In the genomic region with DNA sequence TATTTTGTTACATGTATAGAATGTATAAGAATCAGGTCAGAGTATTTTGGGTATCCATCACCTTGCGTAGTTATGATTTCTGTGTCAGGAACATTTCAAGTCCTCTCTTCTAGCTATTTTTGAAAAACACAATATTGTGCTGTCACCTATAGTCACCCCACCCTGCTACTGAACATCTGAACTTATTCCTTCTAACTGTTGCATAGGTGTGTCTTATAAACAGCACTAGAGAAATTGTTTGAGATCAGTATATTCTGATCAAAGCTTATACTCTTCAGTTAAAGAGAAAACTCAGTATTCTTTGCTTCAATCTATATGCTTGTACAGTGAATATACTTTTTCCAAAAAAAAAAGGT, we compare ENCODE assay signal across 17 cellular contexts.
DNase-seq lines count a peak whose midpoint lies in the region; ATAC-seq, FAIRE-seq and TF ChIP-seq lines count a peak whose summit lies in the region.
"Had no signal": no experiment of that assay in that cellular context is flagged by ENCODE, and none has a peak within 500 bp of the region (broad histone marks: within the 10 kb centered on the region; RNA-seq: fewer than 3 reads in every experiment).

No MANE protein-coding gene starts in this region.

- H3K4me1 ChIP-seq in hepatocyte (ENCODE audit: insufficient read depth): no peaks in the 10 kb centered on the region
- H3K4me1 ChIP-seq in kidney (ENCODE audit: control insufficient read depth in 1 of 2, insufficient read depth in 1 of 2, low read depth in 1 of 2, low read length in 2 of 2): peaks cover 0 to 5% of the 10 kb centered on the region in 2 donors

- H4K20me1 ChIP-seq in hepatocyte (ENCODE audit: insufficient read depth, poor library complexity, severe bottlenecking): no peaks in the 10 kb centered on the region

- TF ChIP-seq CTCF in hepatocyte (IDR thresholded peaks at IDR 0.05; ENCODE audit: poor library complexity): no peak
- no peak for TF ChIP-seq CTCF in kidney (IDR thresholded peaks at IDR 0.05; ENCODE audit: borderline replicate concordance, extremely low read depth, insufficient read depth)

- no peaks in the 10 kb centered on the region for H3K27me3 Mint-ChIP-seq in activated T-cell treated with anti-CD3 and anti-CD28 coated beads, Interleukin-2, amount 50 U/mL, for 72 hours (ENCODE audit: low read depth)
- no peaks in the 10 kb centered on the region for H3K27me3 Mint-ChIP-seq in stimulated activated naive CD8-positive, alpha-beta T cell treated with anti-CD3 and anti-CD28 coated beads, Interleukin-15, amount 100 ng/mL, for 72 hours

- no peak overlapping the region for H2AFZ ChIP-seq in hepatocyte

- intact Hi-C loops in kidney (cut with DNase I): no loop called here

- peak; percentile 15 to 24 for ATAC-seq in activated T-cell treated with anti-CD3 and anti-CD28 coated beads, Interleukin-2, amount 50 U/mL, for 72 hours (replicated peaks in 1 of 2)
- no peak for ATAC-seq in SK-N-SH treated with all-trans-retinoic acid at 6 μM for 48 hours
- ATAC-seq in stimulated activated naive CD8-positive, alpha-beta T cell treated with anti-CD3 and anti-CD28 coated beads, Interleukin-15, amount 100 ng/mL, for 72 hours: peak; percentile 42
- no peak for ATAC-seq in GM18520 (IDR thresholded peaks at IDR 0.05; ENCODE audit: unreplicated experiment)
- ATAC-seq: lower lobe of right lung had no signal

- FAIRE-seq in kidney (lab: Jason Lieb, UNC): no peak

- no peaks in the 10 kb centered on the region for H3K9me2 ChIP-seq in hepatocyte (replicated peaks; ENCODE audit: insufficient read depth)

- peak overlapping the region; percentile 19 for H3K27ac ChIP-seq in hepatocyte
- no peak overlapping the region for H3K27ac ChIP-seq in kidney (ENCODE audit: low read depth in 2 of 2, low read length in 2 of 2)
- H3K27ac ChIP-seq: lower lobe of right lung had no signal

- H3K4me3 Mint-ChIP-seq in activated T-cell treated with anti-CD3 and anti-CD28 coated beads, Interleukin-2, amount 50 U/mL, for 72 hours: peak overlapping the region in 1 of 2 donors; percentile 35
- peak overlapping the region in 1 of 2 donors; percentile 38 for H3K4me3 Mint-ChIP-seq in stimulated activated naive CD8-positive, alpha-beta T cell treated with anti-CD3 and anti-CD28 coated beads, Interleukin-15, amount 100 ng/mL, for 72 hours

- peaks cover 7 to 13% of the 10 kb centered on the region in 2 donors for H3K36me3 Mint-ChIP-seq in activated T-cell treated with anti-CD3 and anti-CD28 coated beads, Interleukin-2, amount 50 U/mL, for 72 hours (ENCODE audit: insufficient read depth in 2 of 2)

- no peak overlapping the region for H3K4me2 ChIP-seq in hepatocyte

- no peak overlapping the region for H3K27ac Mint-ChIP-seq in activated T-cell treated with anti-CD3 and anti-CD28 coated beads, Interleukin-2, amount 50 U/mL, for 72 hours
- peak overlapping the region in 1 of 2 donors; percentile 26 for H3K27ac Mint-ChIP-seq in stimulated activated naive CD8-positive, alpha-beta T cell treated with anti-CD3 and anti-CD28 coated beads, Interleukin-15, amount 100 ng/mL, for 72 hours

- WGBS in hepatocyte (ENCODE audit: low lambda C conversion rate, missing lambda C conversion rate): 95% methylated on average over 1 of the region's 1 CpG

- H3K4me1 Mint-ChIP-seq in activated T-cell treated with anti-CD3 and anti-CD28 coated beads, Interleukin-2, amount 50 U/mL, for 72 hours (ENCODE audit: low read depth): peaks cover 50% of the 10 kb centered on the region
- H3K4me1 Mint-ChIP-seq in stimulated activated naive CD8-positive, alpha-beta T cell treated with anti-CD3 and anti-CD28 coated beads, Interleukin-15, amount 100 ng/mL, for 72 hours: peaks cover 49% of the 10 kb centered on the region

- H3K4me3 ChIP-seq in hepatocyte: no peak overlapping the region
- no peak overlapping the region for H3K4me3 ChIP-seq in kidney (ENCODE audit: low read length in 2 of 2)
- H3K4me3 ChIP-seq: dorsolateral prefrontal cortex, lower lobe of right lung, skin epidermis had no signal

- no peaks in the 10 kb centered on the region for H3K9me3 ChIP-seq in hepatocyte (ENCODE audit: low read depth)
- H3K9me3 ChIP-seq in kidney (ENCODE audit: control insufficient read depth in 1 of 2, low read length in 2 of 2): peaks cover 0 to 4% of the 10 kb centered on the region in 2 donors

- no peak overlapping the region for H3K9ac ChIP-seq in kidney (ENCODE audit: low read length in 2 of 2)

- H3K79me2 ChIP-seq in hepatocyte: peaks cover 73% of the 10 kb centered on the region

- no peaks in the 10 kb centered on the region for H3K27me3 ChIP-seq in hepatocyte
- H3K27me3 ChIP-seq: dorsolateral prefrontal cortex had no signal

- no peak for DNase-seq in activated T-cell treated with anti-CD3 and anti-CD28 coated beads, Interleukin-2, amount 50 U/mL, for 72 hours
- DNase-seq in activated T-cell treated with anti-CD3 and anti-CD28 coated beads, Interleukin-2, amount 50 U/mL, for 1 hour: no peak
- DNase-seq in hepatocyte (ENCODE audit: low spot score) (no peak), kidney (no peak)
- no peak for DNase-seq in stimulated activated naive CD8-positive, alpha-beta T cell treated with anti-CD3 and anti-CD28 coated beads, Interleukin-15, amount 100 ng/mL, for 72 hours
- no peak for DNase-seq in effector CD4-positive, alpha-beta T cell
- DNase-seq: DMS153, dorsolateral prefrontal cortex, lower lobe of right lung, NCI-H2081, NCI-H69, nucleus accumbens, RPMI8226, substantia nigra had no signal

- H3K36me3 ChIP-seq in hepatocyte (replicated peaks; ENCODE audit: insufficient read depth, low read depth) (no peaks in the 10 kb centered on the region), kidney (ENCODE audit: control insufficient read depth in 1 of 2, insufficient read depth in 2 of 2, low read length in 2 of 2) (peaks cover 0 to 6% of the 10 kb centered on the region in 2 donors)

- peaks cover 1 to 3% of the 10 kb centered on the region in 2 donors for H3K9me3 Mint-ChIP-seq in activated T-cell treated with anti-CD3 and anti-CD28 coated beads, Interleukin-2, amount 50 U/mL, for 72 hours
- H3K9me3 Mint-ChIP-seq in stimulated activated naive CD8-positive, alpha-beta T cell treated with anti-CD3 and anti-CD28 coated beads, Interleukin-15, amount 100 ng/mL, for 72 hours: peaks cover 5% of the 10 kb centered on the region in 2 donors

TF ChIP-seq in SK-N-SH treated with all-trans-retinoic acid at 6 μM for 48 hours, 23 proteins besides CTCF, POLR2A, EP300 and RAD21:
- TF ChIP-seq OSR1 (CRISPR knock-in tag; IDR thresholded peaks at IDR 0.05) (0 out of 2 replicates have a peak, but pooled peaks have one; percentile 5), ESRRG (CRISPR knock-in tag; IDR thresholded peaks at IDR 0.05) (no peak)

Comparison
In these comparisons a context has a peak if more than half of its experiments do, and no peak if none do; other contexts are left out.
1. ATAC-seq: peak in activated T-cell treated with anti-CD3 and anti-CD28 coated beads, Interleukin-2, amount 50 U/mL, for 72 hours (2 of 2) and stimulated activated naive CD8-positive, alpha-beta T cell treated with anti-CD3 and anti-CD28 coated beads, Interleukin-15, amount 100 ng/mL, for 72 hours (single experiment); none in SK-N-SH treated with all-trans-retinoic acid at 6 μM for 48 hours (single experiment) and GM18520 (single experiment).